Comparison of ENCODE assay signal across 30 cellular contexts in the genomic region with DNA sequence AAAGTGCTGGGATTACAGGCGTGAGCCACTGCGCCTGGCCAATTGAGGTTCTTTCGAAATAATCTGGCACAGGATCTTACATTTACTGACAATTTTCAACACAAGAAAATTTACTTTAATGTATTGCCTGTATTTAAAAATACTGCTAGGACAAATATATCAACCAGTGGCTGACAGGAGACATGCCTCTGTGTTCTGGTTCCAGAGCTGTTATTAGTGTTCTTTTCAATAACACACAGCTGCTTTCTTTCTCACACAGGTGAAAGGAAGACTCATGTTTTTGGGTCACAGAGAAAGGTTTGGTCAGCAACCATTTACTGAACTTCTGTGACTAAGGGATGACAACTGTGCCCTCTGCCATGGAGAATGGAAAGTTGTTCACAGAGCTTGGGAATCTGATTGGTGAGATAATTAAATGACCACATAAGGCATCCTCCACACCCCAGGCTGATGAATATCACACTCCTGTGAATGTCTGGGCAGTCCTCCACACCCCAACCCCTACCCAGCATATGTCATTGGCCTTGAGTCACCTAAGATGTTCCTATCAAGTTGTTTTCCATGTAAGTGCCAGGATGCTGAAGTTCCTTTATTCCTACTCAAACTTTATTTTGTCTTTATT.
"Had no signal": no experiment of that assay in that cellular context is flagged by ENCODE, and none has a peak within 500 bp of the region (broad histone marks: within the 10 kb centered on the region; RNA-seq: fewer than 3 reads in every experiment).

No MANE protein-coding gene starts in this region.

- H3K36me3 ChIP-seq: neutrophil, ovary, stomach, tibial artery had no signal

- H3K4me3 ChIP-seq: heart left ventricle, ovary, psoas muscle, stomach, tibial artery had no signal

- DNase-seq: activated CD4-positive, alpha-beta memory T cell treated with anti-CD3 and anti-CD28 coated beads, Interleukin-2, amount 10 ng/mL, durations not matched to agents 7 days and 5 days; activated CD4-positive, alpha-beta T cell treated with anti-CD3 and anti-CD28 coated beads for 1 hour; activated CD4-positive, alpha-beta T cell treated with anti-CD3 and anti-CD28 coated beads, Interleukin-2, amount 10 ng/mL, durations not matched to agents 7 days and 5 days; activated CD8-positive, alpha-beta memory T cell treated with anti-CD3 and anti-CD28 coated beads, Interleukin-2, amount 50 U/mL, for 48 hours; activated gamma-delta T cell treated with Interleukin-2 at 50 U/mL for 16 hours; activated naive CD4-positive, alpha-beta T cell treated with anti-CD3 and anti-CD28 coated beads, Interleukin-2, amount 50 U/mL, for 16 hours; activated T-cell treated with anti-CD3 and anti-CD28 coated beads, Interleukin-2, amount 50 U/mL, for 24 hours; amygdala; dermis blood vessel endothelial cell; effector CD4-positive, alpha-beta T cell; erythroblast; heart left ventricle; hypothalamus; kidney glomerular epithelial cell; left ventricle myocardium superior; naive B cell; nephron progenitor cell; ovary; psoas muscle; stimulated activated CD4-positive, alpha-beta T cell treated with anti-CD3 and anti-CD28 coated beads, Interleukin-15, amount 100 ng/mL, for 24 hours; stimulated activated CD4-positive, alpha-beta T cell treated with anti-CD3 and anti-CD28 coated beads, Interleukin-2, amount 100 ng/mL, for 24 hours; stimulated activated naive B cell treated with anti-CD40 and anti-IgM and Interleukin-4, amounts not matched to agents 10 μg/mL and 1 μg/mL and 100 μg/mL, for 72 hours; stomach; T-helper 2 cell; tibial artery had no signal

- H3K4me1 ChIP-seq: psoas muscle had no signal

- H3K27ac ChIP-seq: heart left ventricle, neutrophil, ovary, psoas muscle, stomach, tibial artery had no signal

- H3K27me3 ChIP-seq: heart left ventricle, neutrophil, ovary, stomach, tibial artery had no signal

- ATAC-seq: heart left ventricle; left ventricle myocardium superior; psoas muscle; stimulated activated naive B cell treated with anti-CD40 and anti-IgM and Interleukin-4, amounts not matched to agents 10 μg/mL and 1 μg/mL and 100 μg/mL, for 72 hours; WTC11 had no signal

- H3K9me3 ChIP-seq: heart left ventricle, neutrophil, ovary, psoas muscle, stomach, tibial artery had no signal

- FAIRE-seq: colon, endometrium, urothelium cell line had no signal
